ENCODE assay signal across 17 cellular contexts in the genomic region with DNA sequence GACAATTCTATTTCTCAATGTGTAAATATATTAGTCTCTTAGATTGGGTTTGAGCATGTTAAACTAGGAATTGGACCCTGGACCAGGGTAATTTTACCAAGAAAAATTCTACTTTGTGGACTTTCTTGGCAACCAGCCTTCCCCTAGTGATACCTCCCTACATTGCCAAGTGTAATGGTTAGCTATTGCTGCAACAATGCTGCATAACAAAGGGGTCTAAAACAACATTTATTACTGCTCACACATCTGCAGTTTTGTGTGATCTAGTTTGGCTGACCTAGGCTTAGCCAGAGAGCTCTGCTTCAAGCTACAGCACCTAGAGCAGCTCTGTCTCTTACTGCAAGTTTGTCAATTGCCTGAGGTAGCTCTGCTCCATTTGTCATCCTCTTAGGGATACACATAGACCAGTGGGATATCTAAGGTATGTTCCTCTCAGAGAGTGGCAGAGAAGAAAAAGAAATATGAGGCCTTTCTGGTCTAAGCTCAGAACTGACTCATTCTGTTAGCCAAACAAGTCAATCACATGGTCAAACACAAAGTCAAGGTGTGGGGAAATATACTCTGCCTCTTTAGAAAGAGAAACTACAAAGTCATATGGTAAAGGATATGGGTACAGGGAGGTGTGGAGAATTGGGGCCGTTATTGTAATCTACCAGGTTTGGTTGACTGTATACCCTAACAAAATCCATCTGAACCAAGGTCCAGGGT. TPM values are rescaled to one million over a fixed set of nuclear protein-coding genes. Genes with fewer than 3 reads are reported as not detected.
DNase-seq lines count a peak whose midpoint lies in the region; ATAC-seq, FAIRE-seq and TF ChIP-seq lines count a peak whose summit lies in the region.
"Had no signal": no experiment of that assay in that cellular context is flagged by ENCODE, and none has a peak within 500 bp of the region (broad histone marks: within the 10 kb centered on the region; RNA-seq: fewer than 3 reads in every experiment).

No MANE protein-coding gene starts in this region.

- H3K9me3 Mint-ChIP-seq in CD4-positive, alpha-beta T cell: no peaks in the 10 kb centered on the region
- H3K9me3 Mint-ChIP-seq in activated T-helper 17 cell treated with anti-CD3 and anti-CD28 coated beads, Interleukin-2, amount 50 U/mL, for 72 hours: no peaks in the 10 kb centered on the region

- no peaks in the 10 kb centered on the region for H3K9me3 ChIP-seq in CD4-positive, alpha-beta T cell (ENCODE audit: control insufficient read depth, low read length)
- H3K9me3 ChIP-seq in HepG2 (ENCODE audit: low read length) (no peaks in the 10 kb centered on the region), SJCRH30 (replicated peaks) (no peaks in the 10 kb centered on the region)
- H3K9me3 ChIP-seq: tibial nerve had no signal

- no peak for ATAC-seq in CD4-positive, alpha-beta T cell (ENCODE audit: poor library complexity)
- ATAC-seq in GM18511 (IDR thresholded peaks at IDR 0.05; ENCODE audit: unreplicated experiment): peak; percentile 52
- peak; percentile 61 for ATAC-seq in activated T-helper 17 cell treated with anti-CD3 and anti-CD28 coated beads, Interleukin-2, amount 50 U/mL, for 72 hours (replicated peaks)
- peak; percentile 56 for ATAC-seq in HepG2
- no peak for ATAC-seq in HG02678 (IDR thresholded peaks at IDR 0.05; ENCODE audit: unreplicated experiment)
- no peak for ATAC-seq in GM21825 (IDR thresholded peaks at IDR 0.05; ENCODE audit: unreplicated experiment)

- TF ChIP-seq RAD21 in HepG2 (CRISPR knock-in tag; IDR thresholded peaks at IDR 0.05): no peak

- no peak overlapping the region for H2AFZ ChIP-seq in HepG2 (ENCODE audit: low read length)

- H3K36me3 ChIP-seq in HepG2 (replicated peaks in 1 of 2; ENCODE audit: control insufficient read depth in 1 of 2, insufficient read depth in 2 of 2, low read length in 2 of 2): no peaks in the 10 kb centered on the region
- H3K36me3 ChIP-seq in SJCRH30: no peaks in the 10 kb centered on the region
- H3K36me3 ChIP-seq: tibial nerve had no signal

- no peak for TF ChIP-seq CTCF in CD4-positive, alpha-beta T cell (IDR thresholded peaks at IDR 0.05)
- TF ChIP-seq CTCF in HepG2 (CRISPR knock-in tag; IDR thresholded peaks at IDR 0.05) (no peak), GM10248 (IDR thresholded peaks at IDR 0.05; ENCODE audit: control extremely low read depth, extremely low read depth, low read depth, missing control alignments) (no peak)

- FAIRE-seq in HepG2 (lab: Jason Lieb, UNC): no peak
- FAIRE-seq: frontal cortex had no signal

- no peak for TF ChIP-seq POLR2A in HepG2 (IDR thresholded peaks at IDR 0.05; ENCODE audit: insufficient read depth in 1 of 2, low read depth in 2 of 2, low read length in 2 of 2)

- peak overlapping the region; percentile 76 for H3K27ac Mint-ChIP-seq in CD4-positive, alpha-beta T cell
- no peak overlapping the region for H3K27ac Mint-ChIP-seq in activated T-helper 17 cell treated with anti-CD3 and anti-CD28 coated beads, Interleukin-2, amount 50 U/mL, for 72 hours
- H3K27ac Mint-ChIP-seq: progenitor cell of endocrine pancreas had no signal

- H3K9ac ChIP-seq in HepG2 (ENCODE audit: insufficient read depth, low read depth, low read length): no peak overlapping the region

- H3K4me1 ChIP-seq in HepG2 (ENCODE audit: insufficient read depth, low read length) (peaks cover 34% of the 10 kb centered on the region), SJCRH30 (no peaks in the 10 kb centered on the region)

- no peaks in the 10 kb centered on the region for H4K20me1 ChIP-seq in HepG2 (ENCODE audit: insufficient read depth, low read length)

- H3K4me3 Mint-ChIP-seq in CD4-positive, alpha-beta T cell: no peak overlapping the region
- H3K4me3 Mint-ChIP-seq in activated T-helper 17 cell treated with anti-CD3 and anti-CD28 coated beads, Interleukin-2, amount 50 U/mL, for 72 hours: peak overlapping the region; percentile 24

- H3K27me3 Mint-ChIP-seq in CD4-positive, alpha-beta T cell: peaks cover 73% of the 10 kb centered on the region
- H3K27me3 Mint-ChIP-seq in activated T-helper 17 cell treated with anti-CD3 and anti-CD28 coated beads, Interleukin-2, amount 50 U/mL, for 72 hours: peaks cover 70% of the 10 kb centered on the region

- no peak overlapping the region for H3K4me2 ChIP-seq in HepG2 (ENCODE audit: low read depth, low read length)

- H3K36me3 Mint-ChIP-seq in CD4-positive, alpha-beta T cell (ENCODE audit: low read depth): no peaks in the 10 kb centered on the region
- H3K36me3 Mint-ChIP-seq in activated T-helper 17 cell treated with anti-CD3 and anti-CD28 coated beads, Interleukin-2, amount 50 U/mL, for 72 hours (ENCODE audit: low read depth): no peaks in the 10 kb centered on the region

- no peak overlapping the region for H3K27ac ChIP-seq in CD4-positive, alpha-beta T cell (ENCODE audit: low read depth, low read length)
- H3K27ac ChIP-seq in HepG2 (ENCODE audit: extremely low read length, insufficient read depth, low read length): no peak overlapping the region
- H3K27ac ChIP-seq in SJCRH30: no peak overlapping the region
- H3K27ac ChIP-seq: tibial nerve had no signal

- WGBS in HepG2 (ENCODE audit: low lambda C conversion rate): 5% methylated on average over 1 of the region's 1 CpG

- intact Hi-C loops in CD4-positive, alpha-beta T cell (cut with DNase I, micrococcal nuclease): no loop called here
- intact Hi-C loops in HepG2 (cut with micrococcal nuclease; ENCODE audit: unreplicated experiment): no loop called here

- in situ Hi-C loops in HepG2 (cut with HindIII; ENCODE audit: extremely low pct_ligation_motif_present, low pct_unique_long_range_greater_than_20kb): no loop called here

- peaks cover 40% of the 10 kb centered on the region for H3K27me3 ChIP-seq in CD4-positive, alpha-beta T cell (ENCODE audit: control insufficient read depth, insufficient read depth, low read length)
- H3K27me3 ChIP-seq in HepG2 (ENCODE audit: control insufficient read depth in 1 of 2, insufficient read depth in 2 of 2, low read length in 2 of 2) (peaks cover 7 to 45% of the 10 kb centered on the region in 2 experiments; a peak in 4 of 5 replicates), SJCRH30 (no peaks in the 10 kb centered on the region)

- no peak overlapping the region for H3K4me3 ChIP-seq in HepG2 (replicated peaks in 1 of 3; ENCODE audit: insufficient read depth in 1 of 3, low read depth in 2 of 3, low read length in 3 of 3)
- H3K4me3 ChIP-seq in SJCRH30: no peak overlapping the region
- H3K4me3 ChIP-seq: tibial nerve had no signal

- DNase-seq in CD4-positive, alpha-beta T cell: no peak
- peak; percentile 61 for DNase-seq in HepG2 (ENCODE audit: low spot score)
- DNase-seq in SJCRH30: no peak
- no peak for DNase-seq in GM10248 (ENCODE audit: extremely low spot score)
- DNase-seq: activated effector memory CD4-positive, alpha-beta T cell treated with anti-CD3 and anti-CD28 coated beads, Interleukin-2, amount 50 U/mL, for 16 hours; AML-193; NCI-H1417 treated with DMSO at 0.1 percent for 48 hours; NCI-H345 had no signal

- POLR2A ChIA-PET in CD4-positive, alpha-beta T cell (lab: Charles Lee): interaction anchor here (1.3 kb wide), 1 partner anchor 26 kb away, joined by 3 read pairs; no protein-coding TSS in a partner anchor
- POLR2A ChIA-PET in HepG2 (lab: Yijun Ruan, JAX) (no interaction called here), GM10248 (lab: Yijun Ruan, JAX) (no interaction called here)

- H3K79me2 ChIP-seq in HepG2 (ENCODE audit: insufficient read depth, low read length): no peaks in the 10 kb centered on the region

- no peak for TF ChIP-seq EP300 in HepG2 (IDR thresholded peaks at IDR 0.05; ENCODE audit: low read depth in 2 of 2, low read length in 2 of 2)
- TF ChIP-seq EP300 in HepG2 (CRISPR knock-in tag; IDR thresholded peaks at IDR 0.05; ENCODE audit: borderline replicate concordance): no peak

- CTCF ChIA-PET in CD4-positive, alpha-beta T cell (lab: Charles Lee): interaction anchor here (1.4 kb wide), 1 partner anchor 25 kb away, joined by 3 read pairs; no protein-coding TSS in a partner anchor
- CTCF ChIA-PET in HepG2 (lab: Yijun Ruan, JAX; ENCODE audit: low intra/inter-chr PET ratio, low total read pairs) (no interaction called here), GM10248 (lab: Yijun Ruan, JAX) (interaction anchor here (0.7 to 1.6 kb wide), 3 partner anchors 10 to 16 kb away, joined by 3 to 4 read pairs (median 3); no protein-coding TSS in a partner anchor)

- BruUV-seq in HepG2 (replicated peaks; lab: Mats Ljungman, UMichigan): no TSS peak

- peaks cover 20% of the 10 kb centered on the region for H3K4me1 Mint-ChIP-seq in CD4-positive, alpha-beta T cell (ENCODE audit: low read depth)
- peaks cover 5% of the 10 kb centered on the region for H3K4me1 Mint-ChIP-seq in activated T-helper 17 cell treated with anti-CD3 and anti-CD28 coated beads, Interleukin-2, amount 50 U/mL, for 72 hours

RNA-seq across cellular contexts. Expression of a gene that starts 2.0 kb away (rescaled TPM):
- 1 to 10 TPM; 1.3 to 1.4 TPM for total RNA-seq in CD4-positive, alpha-beta T cell
- total RNA-seq in activated T-helper 17 cell treated with anti-CD3 and anti-CD28 coated beads, Interleukin-2, amount 50 U/mL, for 72 hours: 1 to 10 TPM; 1.1 to 1.4 TPM
- not detected in 2 replicates for total RNA-seq in HepG2 (2016; rRNA removed; fragmentation: Illumina TruSeq; extraction: Trizol)
- not detected in 2 replicates for total RNA-seq in HepG2 (2016; cell fraction: cytosol; rRNA removed; fragmentation: Illumina TruSeq; extraction: Trizol; ENCODE audit: low read depth)
- 0.13 TPM in 1 of 2 replicates, not detected in the other for total RNA-seq in HepG2 (2016; cell fraction: insoluble cytoplasmic fraction; rRNA removed; fragmentation: Illumina TruSeq; extraction: Trizol)
- total RNA-seq in HepG2 (2016; cell fraction: membrane; rRNA removed; fragmentation: Illumina TruSeq; extraction: Trizol): 0.15 and 0.21 TPM in 2 replicates
- total RNA-seq in HepG2 (2016; cell fraction: nucleus; rRNA removed; fragmentation: Illumina TruSeq; extraction: Trizol): 0.16 and 0.22 TPM in 2 replicates
- polyA plus RNA-seq in HepG2 (2011; rRNA removed): 0.17 and 0.29 TPM in 2 replicates
- polyA plus RNA-seq in HepG2 (2011; cell fraction: cytosol; rRNA removed): 0.11 and 0.12 TPM in 2 replicates
- polyA plus RNA-seq in HepG2 (2011; cell fraction: nucleus; rRNA removed): not detected in 2 replicates
- polyA plus RNA-seq in HepG2 (2012): 0.11 TPM in 1 of 2 replicates, not detected in the other
- polyA plus RNA-seq in HepG2 (2016; cell fraction: cytosol; fragmentation: Illumina TruSeq; extraction: Trizol; ENCODE audit: low read depth): 0.07 and 0.15 TPM in 2 replicates
- not detected in 2 replicates for polyA plus RNA-seq in HepG2 (2016; cell fraction: insoluble cytoplasmic fraction; fragmentation: Illumina TruSeq; extraction: Trizol; ENCODE audit: low read depth)
- polyA plus RNA-seq in HepG2 (2016; cell fraction: membrane; fragmentation: Illumina TruSeq; extraction: Trizol; ENCODE audit: low read depth): 0.20 TPM in 1 of 2 replicates, not detected in the other
- not detected in 2 replicates for polyA plus RNA-seq in HepG2 (2016; cell fraction: nucleus; fragmentation: Illumina TruSeq; extraction: Trizol; ENCODE audit: insufficient read depth, low read depth)
- polyA minus RNA-seq in HepG2 (2011; rRNA and poly(A)+ RNA removed; ENCODE audit: low replicate concordance): 0.10 TPM in 1 of 2 replicates, not detected in the other
- polyA minus RNA-seq in HepG2 (2011; cell fraction: cytosol; rRNA and poly(A)+ RNA removed): not detected in 2 replicates
- 0.37 TPM in 1 of 2 replicates, not detected in the other for polyA minus RNA-seq in HepG2 (2011; cell fraction: nucleus; rRNA and poly(A)+ RNA removed)
- total RNA-seq in SJCRH30 (2014; rRNA removed; shearing (Covaris generic)): 0.67 and 0.86 TPM in 2 replicates

RNA-seq across cellular contexts. Expression of a gene that starts 24.0 kb away (rescaled TPM):
- not detected for total RNA-seq in CD4-positive, alpha-beta T cell
- total RNA-seq in activated T-helper 17 cell treated with anti-CD3 and anti-CD28 coated beads, Interleukin-2, amount 50 U/mL, for 72 hours: not detected
- total RNA-seq in HepG2 (2016; rRNA removed; fragmentation: Illumina TruSeq; extraction: Trizol): not detected in 2 replicates
- total RNA-seq in HepG2 (2016; cell fraction: cytosol; rRNA removed; fragmentation: Illumina TruSeq; extraction: Trizol; ENCODE audit: low read depth): not detected in 2 replicates
- total RNA-seq in HepG2 (2016; cell fraction: insoluble cytoplasmic fraction; rRNA removed; fragmentation: Illumina TruSeq; extraction: Trizol): not detected in 2 replicates
- total RNA-seq in HepG2 (2016; cell fraction: membrane; rRNA removed; fragmentation: Illumina TruSeq; extraction: Trizol): not detected in 2 replicates
- not detected in 2 replicates for total RNA-seq in HepG2 (2016; cell fraction: nucleus; rRNA removed; fragmentation: Illumina TruSeq; extraction: Trizol)
- polyA plus RNA-seq in HepG2 (2011; rRNA removed): not detected in 2 replicates
- not detected in 2 replicates for polyA plus RNA-seq in HepG2 (2011; cell fraction: cytosol; rRNA removed)
- not detected in 2 replicates for polyA plus RNA-seq in HepG2 (2011; cell fraction: nucleus; rRNA removed)
- not detected in 2 replicates for polyA plus RNA-seq in HepG2 (2012)
- polyA plus RNA-seq in HepG2 (2016; cell fraction: cytosol; fragmentation: Illumina TruSeq; extraction: Trizol; ENCODE audit: low read depth): not detected in 2 replicates
- polyA plus RNA-seq in HepG2 (2016; cell fraction: insoluble cytoplasmic fraction; fragmentation: Illumina TruSeq; extraction: Trizol; ENCODE audit: low read depth): not detected in 2 replicates
- polyA plus RNA-seq in HepG2 (2016; cell fraction: membrane; fragmentation: Illumina TruSeq; extraction: Trizol; ENCODE audit: low read depth): not detected in 2 replicates
- not detected in 2 replicates for polyA plus RNA-seq in HepG2 (2016; cell fraction: nucleus; fragmentation: Illumina TruSeq; extraction: Trizol; ENCODE audit: insufficient read depth, low read depth)
- polyA minus RNA-seq in HepG2 (2011; rRNA and poly(A)+ RNA removed; ENCODE audit: low replicate concordance): not detected in 2 replicates
- not detected in 2 replicates for polyA minus RNA-seq in HepG2 (2011; cell fraction: cytosol; rRNA and poly(A)+ RNA removed)
- polyA minus RNA-seq in HepG2 (2011; cell fraction: nucleus; rRNA and poly(A)+ RNA removed): not detected in 2 replicates
- total RNA-seq in SJCRH30 (2014; rRNA removed; shearing (Covaris generic)): not detected in 2 replicates
- total RNA-seq: cardiac septum, frontal cortex, mononuclear cell, progenitor cell of endocrine pancreas, tibial nerve had no signal

RNA-seq across cellular contexts. Expression of a gene that starts 26.4 kb away (rescaled TPM):
- not detected for total RNA-seq in CD4-positive, alpha-beta T cell
- total RNA-seq in activated T-helper 17 cell treated with anti-CD3 and anti-CD28 coated beads, Interleukin-2, amount 50 U/mL, for 72 hours: not detected
- not detected in 2 replicates for total RNA-seq in HepG2 (2016; rRNA removed; fragmentation: Illumina TruSeq; extraction: Trizol)
- total RNA-seq in HepG2 (2016; cell fraction: cytosol; rRNA removed; fragmentation: Illumina TruSeq; extraction: Trizol; ENCODE audit: low read depth): not detected in 2 replicates
- not detected in 2 replicates for total RNA-seq in HepG2 (2016; cell fraction: insoluble cytoplasmic fraction; rRNA removed; fragmentation: Illumina TruSeq; extraction: Trizol)
- total RNA-seq in HepG2 (2016; cell fraction: membrane; rRNA removed; fragmentation: Illumina TruSeq; extraction: Trizol): not detected in 2 replicates
- total RNA-seq in HepG2 (2016; cell fraction: nucleus; rRNA removed; fragmentation: Illumina TruSeq; extraction: Trizol): not detected in 2 replicates
- polyA plus RNA-seq in HepG2 (2011; rRNA removed): not detected in 2 replicates
- not detected in 2 replicates for polyA plus RNA-seq in HepG2 (2011; cell fraction: cytosol; rRNA removed)
- not detected in 2 replicates for polyA plus RNA-seq in HepG2 (2011; cell fraction: nucleus; rRNA removed)
- polyA plus RNA-seq in HepG2 (2012): not detected in 2 replicates
- not detected in 2 replicates for polyA plus RNA-seq in HepG2 (2016; cell fraction: cytosol; fragmentation: Illumina TruSeq; extraction: Trizol; ENCODE audit: low read depth)
- polyA plus RNA-seq in HepG2 (2016; cell fraction: insoluble cytoplasmic fraction; fragmentation: Illumina TruSeq; extraction: Trizol; ENCODE audit: low read depth): not detected in 2 replicates
- not detected in 2 replicates for polyA plus RNA-seq in HepG2 (2016; cell fraction: membrane; fragmentation: Illumina TruSeq; extraction: Trizol; ENCODE audit: low read depth)
- not detected in 2 replicates for polyA plus RNA-seq in HepG2 (2016; cell fraction: nucleus; fragmentation: Illumina TruSeq; extraction: Trizol; ENCODE audit: insufficient read depth, low read depth)
- not detected in 2 replicates for polyA minus RNA-seq in HepG2 (2011; rRNA and poly(A)+ RNA removed; ENCODE audit: low replicate concordance)
- polyA minus RNA-seq in HepG2 (2011; cell fraction: cytosol; rRNA and poly(A)+ RNA removed): not detected in 2 replicates
- not detected in 2 replicates for polyA minus RNA-seq in HepG2 (2011; cell fraction: nucleus; rRNA and poly(A)+ RNA removed)
- not detected in 2 replicates for total RNA-seq in SJCRH30 (2014; rRNA removed; shearing (Covaris generic))
- total RNA-seq: cardiac septum, frontal cortex, mononuclear cell, progenitor cell of endocrine pancreas, tibial nerve had no signal

Comparison
In these comparisons a context has a peak if more than half of its experiments do, and no peak if none do; other contexts are left out.
1. ATAC-seq: peak in GM18511 (single experiment), activated T-helper 17 cell treated with anti-CD3 and anti-CD28 coated beads, Interleukin-2, amount 50 U/mL, for 72 hours (single experiment) and HepG2 (single experiment); none in CD4-positive, alpha-beta T cell (single experiment), HG02678 (single experiment) and GM21825 (single experiment).